In the genomic region with DNA sequence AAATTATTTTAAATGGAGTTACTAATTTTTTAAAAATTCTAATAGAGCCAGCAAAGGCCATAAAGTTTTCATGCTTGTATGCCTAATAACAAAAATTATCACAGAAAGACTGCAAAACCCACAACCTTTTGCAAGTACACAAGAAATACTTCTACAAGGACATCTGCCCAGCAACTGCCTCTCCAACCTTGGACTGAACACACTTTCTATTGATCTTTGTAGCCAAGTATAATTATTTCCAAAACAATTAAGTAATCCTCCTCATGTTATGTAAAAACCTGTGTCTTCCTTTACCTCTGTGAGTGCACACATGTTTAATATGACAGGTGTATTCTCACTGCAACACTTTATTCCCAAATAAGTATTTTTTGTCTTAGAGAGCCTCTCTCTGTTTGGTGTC, we compare ENCODE assay signal across 11 cellular contexts. TPM values are rescaled to one million over a fixed set of nuclear protein-coding genes. Genes with fewer than 3 reads are reported as not detected.
"Had no signal": no experiment of that assay in that cellular context is flagged by ENCODE, and none has a peak within 500 bp of the region (broad histone marks: within the 10 kb centered on the region; RNA-seq: fewer than 3 reads in every experiment).

No MANE protein-coding gene starts in this region.

- H3K27ac Mint-ChIP-seq: HFFc6 had no signal

- H3K9me3 Mint-ChIP-seq: HFFc6 had no signal

- H3K4me3 ChIP-seq: GM23248, HAP-1, K562 had no signal

- H3K4me1 ChIP-seq: HAP-1 had no signal

- H3K36me3 ChIP-seq: HAP-1 had no signal

- ATAC-seq: HCT116, K562 had no signal

- H3K27ac ChIP-seq: GM23248, HL-60 had no signal

- FAIRE-seq: H1, H54, K562 had no signal

- H3K9me3 ChIP-seq: HAP-1 had no signal

- DNase-seq: GM23248, HFFc6, IMR-90, KG1 had no signal

- H3K4me3 Mint-ChIP-seq: HFFc6 had no signal

RNA-seq across cellular contexts. Expression of a gene that starts 16.6 kb away (rescaled TPM):
- total RNA-seq: GM23248, H1, HFFc6, HT1080, IMR-90, K562 had no signal
- polyA plus RNA-seq: IMR-90, K562 had no signal
